12 cellular contexts compared by ENCODE assay signal in genomic region chrX:15202458-15203177, GRCh38.
DNase-seq lines count a peak whose midpoint lies in the region; ATAC-seq and TF ChIP-seq lines count a peak whose summit lies in the region.
"Had no signal": no experiment of that assay in that cellular context is flagged by ENCODE, and none has a peak within 500 bp of the region (broad histone marks: within the 10 kb centered on the region; RNA-seq: fewer than 3 reads in every experiment).

No MANE protein-coding gene starts in this region.

- H3K27ac ChIP-seq in aorta (ENCODE audit: low read depth in 1 of 2, low read length in 2 of 2) = no peak overlapping the region
- H3K27ac ChIP-seq in CD4-positive, alpha-beta T cell (ENCODE audit: low read depth, low read length) = no peak overlapping the region
- no peak overlapping the region for H3K27ac ChIP-seq in PC-9
- H3K27ac ChIP-seq: ascending aorta, BLaER1, gastrocnemius medialis had no signal

- intact Hi-C loops in aorta (cut with DNase I) (no loop called here), PC-9 (cut with micrococcal nuclease; ENCODE audit: unreplicated experiment) (no loop called here)
- intact Hi-C loops in CD4-positive, alpha-beta T cell (cut with DNase I, micrococcal nuclease) = no loop called here

- CTCF ChIA-PET in CD4-positive, alpha-beta T cell (lab: Charles Lee) = interaction anchor here (0.8 kb wide), 1 partner anchor 10 kb away, joined by 3 read pairs; no protein-coding TSS in a partner anchor
- CTCF ChIA-PET in PC-9 (lab: Charles Lee) = no interaction called here

- H3K27ac Mint-ChIP-seq in activated T-cell treated with anti-CD3 and anti-CD28 coated beads, Interleukin-2, amount 50 U/mL, for 72 hours = peak overlapping the region; percentile 95
- H3K27ac Mint-ChIP-seq in activated naive CD8-positive, alpha-beta T cell treated with anti-CD3 and anti-CD28 coated beads, Interleukin-2, amount 50 U/mL, for 24 hours = peak overlapping the region; percentile 11
- H3K27ac Mint-ChIP-seq in CD4-positive, alpha-beta T cell = no peak overlapping the region
- H3K27ac Mint-ChIP-seq: stimulated activated naive CD8-positive, alpha-beta T cell treated with anti-CD3 and anti-CD28 coated beads, Interleukin-15, Interleukin-2, amounts not matched to agents 100 ng/mL and 50 ng/mL, for 24 hours had no signal

- WGBS in aorta, 2 donors = 52 to 55% methylated on average over 2 of the region's 2 CpGs

- peak; percentile 58 to 59 for ATAC-seq in activated T-cell treated with anti-CD3 and anti-CD28 coated beads, Interleukin-2, amount 50 U/mL, for 72 hours (replicated peaks in 1 of 2)
- ATAC-seq in HG02938 (IDR thresholded peaks at IDR 0.05; ENCODE audit: unreplicated experiment) = peak; percentile 36
- peak; percentile 62 for ATAC-seq in activated naive CD8-positive, alpha-beta T cell treated with anti-CD3 and anti-CD28 coated beads, Interleukin-2, amount 50 U/mL, for 24 hours
- no peak for ATAC-seq in aorta (ENCODE audit: low FRiP score)
- no peak for ATAC-seq in CD4-positive, alpha-beta T cell (ENCODE audit: poor library complexity)
- ATAC-seq: gastrocnemius medialis had no signal

- BruUV-seq in PC-9 (replicated peaks; lab: Mats Ljungman, UMichigan) = no TSS peak

- H3K27me3 Mint-ChIP-seq in activated T-cell treated with anti-CD3 and anti-CD28 coated beads, Interleukin-2, amount 50 U/mL, for 72 hours (ENCODE audit: low read depth) = peaks cover 32% of the 10 kb centered on the region
- no peaks in the 10 kb centered on the region for H3K27me3 Mint-ChIP-seq in activated naive CD8-positive, alpha-beta T cell treated with anti-CD3 and anti-CD28 coated beads, Interleukin-2, amount 50 U/mL, for 24 hours
- no peaks in the 10 kb centered on the region for H3K27me3 Mint-ChIP-seq in CD4-positive, alpha-beta T cell
- H3K27me3 Mint-ChIP-seq: stimulated activated naive CD8-positive, alpha-beta T cell treated with anti-CD3 and anti-CD28 coated beads, Interleukin-15, Interleukin-2, amounts not matched to agents 100 ng/mL and 50 ng/mL, for 24 hours had no signal

- H3K36me3 ChIP-seq in aorta (ENCODE audit: control insufficient read depth in 1 of 2, insufficient read depth in 2 of 2, low read length in 1 of 2) = no peaks in the 10 kb centered on the region
- H3K36me3 ChIP-seq in PC-9 (ENCODE audit: low read depth) = no peaks in the 10 kb centered on the region
- H3K36me3 ChIP-seq: ascending aorta, BLaER1, gastrocnemius medialis had no signal

- H3K36me3 Mint-ChIP-seq in activated T-cell treated with anti-CD3 and anti-CD28 coated beads, Interleukin-2, amount 50 U/mL, for 72 hours (ENCODE audit: insufficient read depth in 2 of 2) = peaks cover 3 to 5% of the 10 kb centered on the region in 2 donors
- no peaks in the 10 kb centered on the region for H3K36me3 Mint-ChIP-seq in activated naive CD8-positive, alpha-beta T cell treated with anti-CD3 and anti-CD28 coated beads, Interleukin-2, amount 50 U/mL, for 24 hours (ENCODE audit: low read depth)
- H3K36me3 Mint-ChIP-seq in CD4-positive, alpha-beta T cell (ENCODE audit: low read depth) = no peaks in the 10 kb centered on the region

- no peaks in the 10 kb centered on the region for H3F3A ChIP-seq in PC-9 (ENCODE audit: insufficient read depth, low read depth)

- peaks cover 41% of the 10 kb centered on the region for H3K4me1 Mint-ChIP-seq in activated T-cell treated with anti-CD3 and anti-CD28 coated beads, Interleukin-2, amount 50 U/mL, for 72 hours (ENCODE audit: low read depth)
- H3K4me1 Mint-ChIP-seq in activated naive CD8-positive, alpha-beta T cell treated with anti-CD3 and anti-CD28 coated beads, Interleukin-2, amount 50 U/mL, for 24 hours = peaks cover 51% of the 10 kb centered on the region
- peaks cover 42% of the 10 kb centered on the region for H3K4me1 Mint-ChIP-seq in CD4-positive, alpha-beta T cell (ENCODE audit: low read depth)

- no peaks in the 10 kb centered on the region for H3K9me2 ChIP-seq in PC-9 (ENCODE audit: insufficient read depth)

- H3K4me1 ChIP-seq in aorta (ENCODE audit: control insufficient read depth in 1 of 2, insufficient read depth in 2 of 2, low read length in 2 of 2) (no peaks in the 10 kb centered on the region), PC-9 (replicated peaks; ENCODE audit: insufficient read depth) (no peaks in the 10 kb centered on the region)
- H3K4me1 ChIP-seq: ascending aorta, BLaER1, gastrocnemius medialis had no signal

- H3K4me3 ChIP-seq in aorta (ENCODE audit: low read length in 2 of 2) (no peak overlapping the region), PC-9 (no peak overlapping the region)
- H3K4me3 ChIP-seq: ascending aorta, BLaER1, gastrocnemius medialis had no signal

- DNase-seq in activated T-cell treated with anti-CD3 and anti-CD28 coated beads, Interleukin-2, amount 50 U/mL, for 72 hours = peak in 1 of 2 donors; percentile 4
- no peak for DNase-seq in activated T-cell treated with anti-CD3 and anti-CD28 coated beads, Interleukin-2, amount 50 U/mL, for 48 hours
- no peak for DNase-seq in activated naive CD8-positive, alpha-beta T cell treated with anti-CD3 and anti-CD28 coated beads, Interleukin-2, amount 50 U/mL, for 24 hours
- peak; percentile 33 for DNase-seq in stromal cell of bone marrow (ENCODE audit: low read depth)
- DNase-seq in aorta = no peak
- no peak for DNase-seq in CD4-positive, alpha-beta T cell
- DNase-seq in PC-9 = no peak
- DNase-seq: gastrocnemius medialis had no signal

- no peak overlapping the region for H2AFZ ChIP-seq in PC-9

- H4K20me1 ChIP-seq in PC-9 (ENCODE audit: insufficient read depth) = no peaks in the 10 kb centered on the region
- H4K20me1 ChIP-seq: BLaER1 had no signal

- no peak overlapping the region for H3K4me2 ChIP-seq in PC-9
- H3K4me2 ChIP-seq: BLaER1 had no signal

- H3K79me2 ChIP-seq in PC-9 (ENCODE audit: low read depth) = no peaks in the 10 kb centered on the region

- POLR2A ChIA-PET in CD4-positive, alpha-beta T cell (lab: Charles Lee) = no interaction called here
- POLR2A ChIA-PET in PC-9 (lab: Charles Lee; ENCODE audit: unreplicated experiment) = no interaction called here

- H3K9me3 Mint-ChIP-seq in activated T-cell treated with anti-CD3 and anti-CD28 coated beads, Interleukin-2, amount 50 U/mL, for 72 hours = peaks cover 7 to 8% of the 10 kb centered on the region in 2 donors
- peaks cover 10% of the 10 kb centered on the region for H3K9me3 Mint-ChIP-seq in activated naive CD8-positive, alpha-beta T cell treated with anti-CD3 and anti-CD28 coated beads, Interleukin-2, amount 50 U/mL, for 24 hours
- no peaks in the 10 kb centered on the region for H3K9me3 Mint-ChIP-seq in CD4-positive, alpha-beta T cell

- TF ChIP-seq CTCF in CD4-positive, alpha-beta T cell (IDR thresholded peaks at IDR 0.05) = no peak
- no peak for TF ChIP-seq CTCF in PC-9 (conservative IDR thresholded peaks at IDR 0.05)

- H3K27me3 ChIP-seq in aorta (ENCODE audit: control insufficient read depth in 1 of 2, insufficient read depth in 2 of 2, low read length in 1 of 2) = no peaks in the 10 kb centered on the region
- H3K27me3 ChIP-seq in CD4-positive, alpha-beta T cell (ENCODE audit: control insufficient read depth, insufficient read depth, low read length) = no peaks in the 10 kb centered on the region
- no peaks in the 10 kb centered on the region for H3K27me3 ChIP-seq in PC-9 (ENCODE audit: insufficient read depth, low read depth)
- H3K27me3 ChIP-seq: ascending aorta, gastrocnemius medialis had no signal

- H3K9me3 ChIP-seq in aorta (ENCODE audit: control insufficient read depth, low read length) = no peaks in the 10 kb centered on the region
- no peaks in the 10 kb centered on the region for H3K9me3 ChIP-seq in CD4-positive, alpha-beta T cell (ENCODE audit: control insufficient read depth, low read length)
- no peaks in the 10 kb centered on the region for H3K9me3 ChIP-seq in PC-9 (ENCODE audit: insufficient read depth, low read depth)
- H3K9me3 ChIP-seq: ascending aorta, BLaER1, gastrocnemius medialis had no signal

- peak overlapping the region in 1 of 2 donors; percentile 31 for H3K4me3 Mint-ChIP-seq in activated T-cell treated with anti-CD3 and anti-CD28 coated beads, Interleukin-2, amount 50 U/mL, for 72 hours
- no peak overlapping the region for H3K4me3 Mint-ChIP-seq in activated naive CD8-positive, alpha-beta T cell treated with anti-CD3 and anti-CD28 coated beads, Interleukin-2, amount 50 U/mL, for 24 hours
- H3K4me3 Mint-ChIP-seq in CD4-positive, alpha-beta T cell = no peak overlapping the region
- H3K4me3 Mint-ChIP-seq: stimulated activated naive CD8-positive, alpha-beta T cell treated with anti-CD3 and anti-CD28 coated beads, Interleukin-15, Interleukin-2, amounts not matched to agents 100 ng/mL and 50 ng/mL, for 24 hours had no signal

Comparison
In these comparisons a context has a peak if more than half of its experiments do, and no peak if none do; other contexts are left out.
1. ATAC-seq: peak in activated T-cell treated with anti-CD3 and anti-CD28 coated beads, Interleukin-2, amount 50 U/mL, for 72 hours (2 of 2), HG02938 (single experiment) and activated naive CD8-positive, alpha-beta T cell treated with anti-CD3 and anti-CD28 coated beads, Interleukin-2, amount 50 U/mL, for 24 hours (single experiment); none in aorta (single experiment) and CD4-positive, alpha-beta T cell (single experiment).